ENCODE assay signal across 8 cellular contexts in the genomic region with DNA sequence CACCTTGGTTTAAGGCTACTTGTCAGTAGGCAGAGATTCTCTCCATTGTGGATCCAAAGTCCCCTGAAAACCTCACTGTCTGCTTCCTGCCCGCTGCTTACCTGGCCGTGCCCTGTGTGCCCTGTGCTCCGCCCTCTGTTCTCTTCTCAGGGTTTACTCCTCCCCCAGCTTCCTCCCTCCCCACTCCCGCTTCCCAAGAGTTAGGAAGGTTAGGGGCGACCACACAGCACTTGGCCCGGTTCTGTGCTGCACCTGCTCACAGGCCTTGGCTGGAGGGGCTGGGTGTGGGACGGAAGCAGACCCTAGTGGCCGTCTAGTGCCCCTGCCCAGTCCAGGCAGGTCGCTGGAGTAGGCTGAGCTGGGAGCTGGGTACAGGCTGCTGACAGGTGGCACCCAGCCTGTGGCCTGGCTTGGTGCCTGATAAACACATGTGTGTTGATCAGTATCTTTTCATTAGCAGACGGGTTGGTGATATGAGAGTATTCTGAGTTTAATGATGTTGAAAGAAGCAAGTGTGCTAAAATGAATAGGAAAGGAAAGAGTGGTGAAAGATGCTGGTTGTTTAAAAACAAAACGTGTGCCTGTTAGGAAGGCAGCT. TPM values are rescaled to one million over a fixed set of nuclear protein-coding genes. Genes with fewer than 3 reads are reported as not detected.
A peak's percentile ranks its signal among the peaks of the same experiment; 100 is the strongest.
DNase-seq lines count a peak whose midpoint lies in the region; ATAC-seq and TF ChIP-seq lines count a peak whose summit lies in the region.

No MANE protein-coding gene starts in this region.

- H3K27ac Mint-ChIP-seq in immature natural killer cell (peak overlapping the region in 5 of 6 donors; percentile 44 to 68 (median 56)), endothelial cell (ENCODE audit: unreplicated experiment) (no peak overlapping the region)

- peaks cover 71 to 99% (median 88%) of the 10 kb centered on the region in 11 experiments for H4K20me1 ChIP-seq in BLaER1 treated with 17β-estradiol and CSF1 and Interleukin-3, amounts not matched to agents 10 nM and 100 nM

- H3K4me3 ChIP-seq in BLaER1 treated with 17β-estradiol and CSF1 and Interleukin-3, amounts not matched to agents 10 nM and 100 nM: no peak overlapping the region
- H3K4me3 ChIP-seq in Jurkat, Clone E6-1 (ENCODE audit: low read length): no peak overlapping the region

- peaks cover 0 to 4% (median 4%) of the 10 kb centered on the region in 3 donors for H3K36me3 Mint-ChIP-seq in immature natural killer cell
- peaks cover 8% of the 10 kb centered on the region for H3K36me3 Mint-ChIP-seq in endothelial cell (ENCODE audit: low read depth, unreplicated experiment)

- TF ChIP-seq CTCF in endothelial cell (IDR thresholded peaks at IDR 0.05; ENCODE audit: unreplicated experiment): no peak

- peak; percentile 51 for DNase-seq in Jurkat, Clone E6-1 (ENCODE audit: low read depth, low spot score)
- DNase-seq in activated T-helper 1 cell treated with Interleukin-2 at 50 U/mL for 16 hours (ENCODE audit: low read depth) (peak; percentile 9), immature natural killer cell (no peak), ecto neural progenitor cell (ENCODE audit: low spot score) (no peak), endothelial cell (ENCODE audit: low spot score) (no peak)

- H3K27me3 Mint-ChIP-seq in immature natural killer cell (ENCODE audit: low read depth in 3 of 3): peaks cover 0 to 2% (median 0%) of the 10 kb centered on the region in 3 donors
- peaks cover 10% of the 10 kb centered on the region for H3K27me3 Mint-ChIP-seq in endothelial cell (ENCODE audit: unreplicated experiment)

- peaks cover 5 to 13% of the 10 kb centered on the region in 2 donors for H3K4me1 Mint-ChIP-seq in immature natural killer cell
- no peaks in the 10 kb centered on the region for H3K4me1 Mint-ChIP-seq in endothelial cell (ENCODE audit: unreplicated experiment)

- no peak for ATAC-seq in GM21515 (IDR thresholded peaks at IDR 0.05; ENCODE audit: unreplicated experiment)
- ATAC-seq in GM18873 (IDR thresholded peaks at IDR 0.05; ENCODE audit: low FRiP score, unreplicated experiment): no peak

- no peaks in the 10 kb centered on the region for H3K9me3 Mint-ChIP-seq in immature natural killer cell
- H3K9me3 Mint-ChIP-seq in endothelial cell (ENCODE audit: unreplicated experiment): no peaks in the 10 kb centered on the region

- no peak overlapping the region for H3K27ac ChIP-seq in BLaER1 treated with 17β-estradiol and CSF1 and Interleukin-3, amounts not matched to agents 10 nM and 100 nM

- H3K36me3 ChIP-seq in BLaER1 treated with 17β-estradiol and CSF1 and Interleukin-3, amounts not matched to agents 10 nM and 100 nM: peaks cover 17 to 73% (median 46%) of the 10 kb centered on the region in 11 experiments

- H3K27me3 ChIP-seq in BLaER1 treated with 17β-estradiol and CSF1 and Interleukin-3, amounts not matched to agents 10 nM and 100 nM: no peaks in the 10 kb centered on the region

- no peak overlapping the region for H3K4me3 Mint-ChIP-seq in immature natural killer cell
- H3K4me3 Mint-ChIP-seq in endothelial cell (ENCODE audit: unreplicated experiment): no peak overlapping the region

- peak overlapping the region; percentile 26 to 65 (median 44); a peak in 18 of 22 replicates for H3K4me2 ChIP-seq in BLaER1 treated with 17β-estradiol and CSF1 and Interleukin-3, amounts not matched to agents 10 nM and 100 nM

- H3K9me3 ChIP-seq in BLaER1 treated with 17β-estradiol and CSF1 and Interleukin-3, amounts not matched to agents 10 nM and 100 nM (replicated peaks in 1 of 11): no peaks in the 10 kb centered on the region

- peak overlapping the region in 1 of 11 experiments; percentile 29; a peak in 1 of 22 replicates for H3K9ac ChIP-seq in BLaER1 treated with 17β-estradiol and CSF1 and Interleukin-3, amounts not matched to agents 10 nM and 100 nM

- H3K4me1 ChIP-seq in BLaER1 treated with 17β-estradiol and CSF1 and Interleukin-3, amounts not matched to agents 10 nM and 100 nM: peaks cover 26 to 83% (median 71%) of the 10 kb centered on the region in 10 experiments

RNA-seq across cellular contexts. Expression of a gene that starts 40.5 kb away (rescaled TPM):
- polyA plus RNA-seq in Jurkat, Clone E6-1 (2012; ENCODE audit: insufficient read depth, insufficient read length): 47.0 TPM
- 10 to 100 TPM in 1 of 3 donors, 1 to 10 TPM in 2; 3.5 to 23.0 (median 4.1) TPM for polyA plus RNA-seq in immature natural killer cell
- total RNA-seq in endothelial cell (ENCODE audit: unreplicated experiment): 42.7 TPM

Comparison
In these comparisons a context has a peak if more than half of its experiments do, and no peak if none do; other contexts are left out.
1. DNase-seq: peak in Jurkat, Clone E6-1 (single experiment) and activated T-helper 1 cell treated with Interleukin-2 at 50 U/mL for 16 hours (single experiment); none in immature natural killer cell (0 of 3), ecto neural progenitor cell (single experiment) and endothelial cell (single experiment).